1 cellular context compared by ENCODE assay signal in the genomic region with DNA sequence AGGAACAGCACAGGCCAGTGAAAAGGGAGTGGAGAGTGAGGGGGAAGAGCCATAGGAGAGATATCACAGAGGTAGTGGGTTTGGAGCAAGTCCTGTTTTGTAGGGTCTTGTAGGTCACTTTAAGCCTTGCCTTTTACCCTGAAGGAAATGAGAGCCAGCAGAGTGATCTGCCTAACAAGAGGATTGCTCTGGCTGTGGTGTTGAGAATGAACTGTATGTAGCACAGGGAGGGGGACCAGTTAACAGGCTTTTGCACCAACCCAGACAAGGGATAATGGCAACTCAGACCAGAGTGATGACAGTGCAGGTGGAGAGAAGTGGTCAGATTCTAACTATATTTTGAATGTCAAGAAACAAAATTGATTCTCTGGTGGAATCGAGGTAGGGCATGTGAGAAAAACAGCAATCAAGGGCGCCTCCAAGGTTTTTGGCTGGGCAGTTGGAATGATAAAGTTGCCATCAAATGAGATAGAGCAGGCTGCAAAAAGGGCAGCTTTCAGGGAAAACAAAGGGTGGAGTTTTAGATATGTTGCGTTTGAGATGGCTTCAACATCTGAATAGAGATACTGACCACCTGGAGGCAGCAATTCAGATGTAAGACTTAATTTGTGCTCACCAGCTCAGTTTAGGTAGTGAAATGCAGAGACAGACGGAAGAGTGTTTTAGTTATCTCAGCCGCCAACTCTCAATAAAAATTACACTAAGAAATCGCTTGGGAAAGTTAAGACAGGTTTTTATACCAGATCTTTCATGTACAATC.
TF ChIP-seq lines count a peak whose summit lies in the region.

No MANE protein-coding gene starts in this region.

TF ChIP-seq in H1, 55 proteins besides CTCF, POLR2A, EP300 and RAD21 (continued from another document):
- TF ChIP-seq FOSL1 (IDR thresholded peaks at IDR 0.05; ENCODE audit: insufficient read depth, low read depth, low read length) (no peak), RXRA (IDR thresholded peaks at IDR 0.05; ENCODE audit: insufficient read depth, low read depth, low read length) (no peak), HDAC6 (IDR thresholded peaks at IDR 0.05; ENCODE audit: low read depth, low read length) (no peak), JUN (IDR thresholded peaks at IDR 0.05; ENCODE audit: low read depth, low read length) (no peak), SUZ12 (IDR thresholded peaks at IDR 0.05; ENCODE audit: low read length) (no peak), TBP (IDR thresholded peaks at IDR 0.05; ENCODE audit: low read depth, low read length) (no peak), BACH1 (IDR thresholded peaks at IDR 0.05; ENCODE audit: low read length) (no peak), EGR1 (IDR thresholded peaks at IDR 0.05; ENCODE audit: borderline replicate concordance, low read depth, low read length) (no peak), SP1 (IDR thresholded peaks at IDR 0.05; ENCODE audit: low read depth, low read length) (no peak), CHD2 (IDR thresholded peaks at IDR 0.05; ENCODE audit: low read length) (no peak)
